ENCODE assay signal across 11 cellular contexts in the genomic region with DNA sequence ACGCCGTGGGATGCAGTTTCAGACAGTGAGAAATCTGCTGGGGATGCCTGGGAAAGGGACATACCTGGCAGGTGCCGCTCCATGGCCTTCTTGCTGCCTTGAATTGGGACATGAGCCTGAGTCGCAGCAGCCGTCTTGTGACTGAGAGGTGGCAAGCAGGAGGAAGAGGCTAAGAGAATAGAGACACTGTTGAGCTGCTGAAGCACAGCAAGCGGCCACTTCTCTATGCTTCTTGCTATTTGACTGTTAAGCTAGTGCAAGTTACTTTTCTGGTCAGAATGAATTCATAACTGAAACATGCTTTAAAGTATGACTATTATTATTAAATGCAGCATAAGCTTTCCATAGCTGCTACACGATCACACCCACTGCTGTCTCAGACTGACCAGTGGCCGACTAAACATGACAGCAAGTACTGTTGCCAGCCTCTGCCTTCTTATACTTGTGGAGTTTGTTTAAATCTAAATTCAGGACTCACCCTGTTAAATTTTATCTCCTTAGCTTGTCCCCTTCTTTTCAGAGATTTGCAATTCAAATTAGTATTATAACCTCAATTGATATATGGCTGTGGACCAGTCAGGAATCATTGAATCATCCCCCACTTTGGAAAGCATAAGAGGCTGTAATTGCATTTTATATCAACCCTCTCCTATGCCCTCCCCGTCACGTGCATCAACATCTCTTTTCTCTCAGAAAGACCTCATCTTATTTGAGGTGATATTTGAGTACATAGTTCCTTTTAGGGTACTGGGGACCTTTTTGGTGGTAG. TPM values are rescaled to one million over a fixed set of nuclear protein-coding genes. Genes with fewer than 3 reads are reported as not detected.
DNase-seq lines count a peak whose midpoint lies in the region; ATAC-seq and TF ChIP-seq lines count a peak whose summit lies in the region.
"Had no signal": no experiment of that assay in that cellular context is flagged by ENCODE, and none has a peak within 500 bp of the region (broad histone marks: within the 10 kb centered on the region; RNA-seq: fewer than 3 reads in every experiment).

No MANE protein-coding gene starts in this region.

- H3K27ac Mint-ChIP-seq in activated naive CD8-positive, alpha-beta T cell treated with anti-CD3 and anti-CD28 coated beads, Interleukin-2, amount 50 U/mL, for 24 hours: no peak overlapping the region
- no peak overlapping the region for H3K27ac Mint-ChIP-seq in activated naive CD8-positive, alpha-beta T cell treated with anti-CD3 and anti-CD28 coated beads for 36 hours

- H3K36me3 Mint-ChIP-seq in activated naive CD8-positive, alpha-beta T cell treated with anti-CD3 and anti-CD28 coated beads, Interleukin-2, amount 50 U/mL, for 24 hours (ENCODE audit: low read depth): no peaks in the 10 kb centered on the region
- no peaks in the 10 kb centered on the region for H3K36me3 Mint-ChIP-seq in activated naive CD8-positive, alpha-beta T cell treated with anti-CD3 and anti-CD28 coated beads for 36 hours

- TF ChIP-seq POLR2A in stomach (IDR thresholded peaks at IDR 0.05): no peak

- peaks cover 0 to 5% (median 0%) of the 10 kb centered on the region in 3 donors for H3K27me3 ChIP-seq in stomach

- intact Hi-C loops in stomach (cut with DNase I; ENCODE audit: low total_unique reads): no loop called here

- POLR2A ChIA-PET in RWPE1 (lab: Yijun Ruan, JAX; ENCODE audit: low non-redundant PET): no interaction called here

- no peak for TF ChIP-seq EP300 in stomach (IDR thresholded peaks at IDR 0.05)

- 66 to 87% (median 77%) methylated on average over 10 of the region's 10 CpGs for WGBS in stomach, 5 donors

- no peaks in the 10 kb centered on the region for H3K36me3 ChIP-seq in stomach
- H3K36me3 ChIP-seq: prostate gland had no signal

- peaks cover 24% of the 10 kb centered on the region for H3K4me1 Mint-ChIP-seq in activated naive CD8-positive, alpha-beta T cell treated with anti-CD3 and anti-CD28 coated beads, Interleukin-2, amount 50 U/mL, for 24 hours
- peaks cover 15% of the 10 kb centered on the region for H3K4me1 Mint-ChIP-seq in activated naive CD8-positive, alpha-beta T cell treated with anti-CD3 and anti-CD28 coated beads for 36 hours

- H3K4me3 Mint-ChIP-seq in activated naive CD8-positive, alpha-beta T cell treated with anti-CD3 and anti-CD28 coated beads, Interleukin-2, amount 50 U/mL, for 24 hours: no peak overlapping the region
- no peak overlapping the region for H3K4me3 Mint-ChIP-seq in activated naive CD8-positive, alpha-beta T cell treated with anti-CD3 and anti-CD28 coated beads for 36 hours

- H3K27ac ChIP-seq in stomach: peak overlapping the region in 3 of 5 donors; percentile 22 to 66 (median 60)
- no peak overlapping the region for H3K27ac ChIP-seq in RWPE1
- H3K27ac ChIP-seq: prostate gland had no signal

- H3K9me3 ChIP-seq in stomach: no peaks in the 10 kb centered on the region
- H3K9me3 ChIP-seq: prostate gland had no signal

- ATAC-seq in activated naive CD8-positive, alpha-beta T cell treated with anti-CD3 and anti-CD28 coated beads, Interleukin-2, amount 50 U/mL, for 24 hours: peak; percentile 26
- peak; percentile 41 for ATAC-seq in HG02588 (IDR thresholded peaks at IDR 0.05; ENCODE audit: unreplicated experiment)
- peak; percentile 46 for ATAC-seq in HG03565 (IDR thresholded peaks at IDR 0.05; ENCODE audit: unreplicated experiment)

- CTCF ChIA-PET in RWPE1 (lab: Yijun Ruan, JAX): interaction anchor here (0.7 kb wide), 1 partner anchor 523 kb away, joined by 3 read pairs; no protein-coding TSS in a partner anchor

- no peak for DNase-seq in activated naive CD8-positive, alpha-beta T cell treated with anti-CD3 and anti-CD28 coated beads, Interleukin-2, amount 50 U/mL, for 24 hours
- DNase-seq in activated naive CD8-positive, alpha-beta T cell treated with anti-CD3 and anti-CD28 coated beads for 36 hours: no peak
- no peak for DNase-seq in stomach
- DNase-seq in RWPE1 (ENCODE audit: low spot score): no peak
- DNase-seq in HK-2 (ENCODE audit: unreplicated experiment): no peak
- no peak for DNase-seq in putamen (ENCODE audit: low spot score)
- DNase-seq: activated CD4-positive, alpha-beta T cell treated with anti-CD3 and anti-CD28 coated beads, Interleukin-2, amount 50 U/mL, for 1 hour; NCI-H510A treated with DMSO at 0.1 percent for 48 hours had no signal

- H3K4me3 ChIP-seq in stomach: no peak overlapping the region
- H3K4me3 ChIP-seq: prostate gland had no signal

- no peaks in the 10 kb centered on the region for H3K9me3 Mint-ChIP-seq in activated naive CD8-positive, alpha-beta T cell treated with anti-CD3 and anti-CD28 coated beads, Interleukin-2, amount 50 U/mL, for 24 hours
- no peaks in the 10 kb centered on the region for H3K9me3 Mint-ChIP-seq in activated naive CD8-positive, alpha-beta T cell treated with anti-CD3 and anti-CD28 coated beads for 36 hours

- TF ChIP-seq CTCF in stomach (IDR thresholded peaks at IDR 0.05) (no peak), RWPE1 (conservative IDR thresholded peaks at IDR 0.05; ENCODE audit: low read depth) (no peak)

- peaks cover 0 to 6% (median 1%) of the 10 kb centered on the region in 4 donors for H3K4me1 ChIP-seq in stomach
- H3K4me1 ChIP-seq: prostate gland had no signal

- peaks cover 12% of the 10 kb centered on the region for H3K27me3 Mint-ChIP-seq in activated naive CD8-positive, alpha-beta T cell treated with anti-CD3 and anti-CD28 coated beads, Interleukin-2, amount 50 U/mL, for 24 hours
- peaks cover 13% of the 10 kb centered on the region for H3K27me3 Mint-ChIP-seq in activated naive CD8-positive, alpha-beta T cell treated with anti-CD3 and anti-CD28 coated beads for 36 hours

RNA-seq across cellular contexts. Expression of a gene that starts 24.8 kb away (rescaled TPM):
- 10 to 100 TPM; 15.0 to 15.9 TPM for total RNA-seq in activated naive CD8-positive, alpha-beta T cell treated with anti-CD3 and anti-CD28 coated beads for 36 hours
- 1,000 to 10,000 TPM in 1 of 5 donors, 10 to 100 TPM in 4; 47.1 to 1,170 (median 61.8) TPM for total RNA-seq in stomach
- 10 to 100 TPM; 42.8 to 48.2 (median 44.0) TPM for polyA plus RNA-seq in stomach
